Comparison of ENCODE assay signal across 10 cellular contexts in the genomic region with DNA sequence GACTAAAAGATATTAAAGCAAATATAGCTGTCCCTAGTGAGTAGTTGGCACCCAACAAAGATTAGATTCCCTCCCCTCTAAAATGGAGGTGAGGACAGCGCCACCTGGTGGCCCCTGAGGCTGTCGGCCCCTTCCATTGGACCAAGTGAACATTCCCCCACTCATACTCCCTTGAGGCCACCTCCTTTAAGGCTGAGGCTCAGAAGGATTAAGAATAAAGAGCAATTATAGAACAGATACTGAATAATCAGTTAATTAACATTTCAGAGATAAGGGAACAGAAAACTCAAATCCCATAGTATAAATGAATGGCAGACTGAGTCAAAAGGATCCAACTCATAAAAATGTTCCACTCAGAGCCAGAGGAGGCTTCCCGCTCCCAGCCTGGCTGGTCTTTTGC.
A peak's percentile ranks its signal among the peaks of the same experiment; 100 is the strongest.
DNase-seq lines count a peak whose midpoint lies in the region; ATAC-seq, FAIRE-seq and TF ChIP-seq lines count a peak whose summit lies in the region.
"Had no signal": no experiment of that assay in that cellular context is flagged by ENCODE, and none has a peak within 500 bp of the region (broad histone marks: within the 10 kb centered on the region; RNA-seq: fewer than 3 reads in every experiment).

No MANE protein-coding gene starts in this region.

- no peaks in the 10 kb centered on the region for H3K4me1 ChIP-seq in astrocyte (ENCODE audit: insufficient read depth, low read length)
- no peaks in the 10 kb centered on the region for H3K4me1 ChIP-seq in neural progenitor cell
- H3K4me1 ChIP-seq in prostate gland (replicated peaks), result no peaks in the 10 kb centered on the region
- H3K4me1 ChIP-seq: parathyroid adenoma had no signal

- H3K36me3 Mint-ChIP-seq in astrocyte (ENCODE audit: low read depth, unreplicated experiment), result no peaks in the 10 kb centered on the region
- H3K36me3 Mint-ChIP-seq in neural progenitor cell, result no peaks in the 10 kb centered on the region
- H3K36me3 Mint-ChIP-seq: CD4-positive, CD25-positive, alpha-beta regulatory T cell had no signal

- no peak for FAIRE-seq in astrocyte (lab: Jason Lieb, UNC)

- H3F3A ChIP-seq in neural progenitor cell (ENCODE audit: low read depth), result no peaks in the 10 kb centered on the region

- no peak overlapping the region for H3K27ac ChIP-seq in astrocyte (ENCODE audit: low read depth, low read length)
- no peak overlapping the region for H3K27ac ChIP-seq in neural progenitor cell
- H3K27ac ChIP-seq in prostate gland, result no peak overlapping the region
- H3K27ac ChIP-seq: parathyroid adenoma had no signal

- 31% methylated on average over 3 of the region's 3 CpGs for WGBS in prostate gland

- H3K27ac Mint-ChIP-seq in astrocyte (ENCODE audit: unreplicated experiment) (no peak overlapping the region), neural progenitor cell (no peak overlapping the region)
- H3K27ac Mint-ChIP-seq: CD4-positive, CD25-positive, alpha-beta regulatory T cell had no signal

- peak; percentile 45 for ATAC-seq in GM21529 (IDR thresholded peaks at IDR 0.05; ENCODE audit: unreplicated experiment)
- no peak for ATAC-seq in HG03095 (IDR thresholded peaks at IDR 0.05; ENCODE audit: unreplicated experiment)

- no peak overlapping the region for H3K4me3 Mint-ChIP-seq in astrocyte (ENCODE audit: unreplicated experiment)
- no peak overlapping the region for H3K4me3 Mint-ChIP-seq in neural progenitor cell
- H3K4me3 Mint-ChIP-seq: CD4-positive, CD25-positive, alpha-beta regulatory T cell had no signal

- no peaks in the 10 kb centered on the region for H3K27me3 Mint-ChIP-seq in astrocyte (ENCODE audit: low read depth, unreplicated experiment)
- H3K27me3 Mint-ChIP-seq in neural progenitor cell (ENCODE audit: insufficient read depth, low read depth), result peaks cover 5% of the 10 kb centered on the region
- H3K27me3 Mint-ChIP-seq: CD4-positive, CD25-positive, alpha-beta regulatory T cell had no signal

- peak; percentile 3 for DNase-seq in NCI-H2227 (lab: John Stamatoyannopoulos, UW; ENCODE audit: unreplicated experiment)
- no peak for DNase-seq in NCI-H2227 treated with DMSO at 0.1 percent for 48 hours (lab: John Stamatoyannopoulos, UW)
- DNase-seq in NB4 (ENCODE audit: low read depth), result peak; percentile 68
- no peak for DNase-seq in astrocyte (ENCODE audit: low read depth)
- DNase-seq in neural progenitor cell (ENCODE audit: low spot score), result peak; percentile 67
- no peak for DNase-seq in prostate gland (ENCODE audit: low spot score)

- no peak for TF ChIP-seq POLR2A in NB4 (IDR thresholded peaks at IDR 0.05; ENCODE audit: extremely low read depth, insufficient read length)
- TF ChIP-seq POLR2A in prostate gland (IDR thresholded peaks at IDR 0.05), result no peak

- no peak overlapping the region for H2AFZ ChIP-seq in astrocyte (ENCODE audit: low read depth, low read length)
- H2AFZ ChIP-seq in neural progenitor cell (replicated peaks), result no peak overlapping the region
- H2AFZ ChIP-seq: parathyroid adenoma had no signal

- H3K4me1 Mint-ChIP-seq in astrocyte (ENCODE audit: low read depth, unreplicated experiment), result peaks cover 4% of the 10 kb centered on the region
- H3K4me1 Mint-ChIP-seq in neural progenitor cell, result no peaks in the 10 kb centered on the region
- H3K4me1 Mint-ChIP-seq: CD4-positive, CD25-positive, alpha-beta regulatory T cell had no signal

- H3K36me3 ChIP-seq in astrocyte (ENCODE audit: insufficient read depth, low read length), result no peaks in the 10 kb centered on the region
- H3K36me3 ChIP-seq in neural progenitor cell, result no peaks in the 10 kb centered on the region
- no peaks in the 10 kb centered on the region for H3K36me3 ChIP-seq in prostate gland

- H3K4me2 ChIP-seq in astrocyte (ENCODE audit: low read length) (no peak overlapping the region), neural progenitor cell (no peak overlapping the region)

- TF ChIP-seq CTCF in NB4 (IDR thresholded peaks at IDR 0.05; ENCODE audit: low read depth, low read length) (peak; percentile 94), astrocyte (IDR thresholded peaks at IDR 0.05; ENCODE audit: insufficient read depth, low read depth, low read length) (peak; percentile 46), neural progenitor cell (IDR thresholded peaks at IDR 0.05) (peak; percentile 96), prostate gland (IDR thresholded peaks at IDR 0.05) (peak in 2 of 4 experiments; percentile 13 to 50)

- H3K9ac ChIP-seq in astrocyte (ENCODE audit: low read length) (no peak overlapping the region), neural progenitor cell (no peak overlapping the region)
- H3K9ac ChIP-seq: parathyroid adenoma had no signal

- H3K9me3 Mint-ChIP-seq in astrocyte (ENCODE audit: unreplicated experiment) (peaks cover 2% of the 10 kb centered on the region), neural progenitor cell (no peaks in the 10 kb centered on the region)

- H3K4me3 ChIP-seq in NB4 (ENCODE audit: low read depth, low read length), result no peak overlapping the region
- H3K4me3 ChIP-seq in astrocyte (ENCODE audit: insufficient read depth, low read depth, low read length), result no peak overlapping the region
- H3K4me3 ChIP-seq in neural progenitor cell, result no peak overlapping the region
- no peak overlapping the region for H3K4me3 ChIP-seq in prostate gland

- H4K20me1 ChIP-seq in astrocyte (ENCODE audit: insufficient read depth, low read length) (no peaks in the 10 kb centered on the region), neural progenitor cell (ENCODE audit: low read depth) (no peaks in the 10 kb centered on the region)

- intact Hi-C loops in prostate gland (cut with DNase I), result no loop called here

- H3K9me3 ChIP-seq in astrocyte (ENCODE audit: insufficient read depth, low read depth, low read length) (no peaks in the 10 kb centered on the region), neural progenitor cell (ENCODE audit: low read depth) (no peaks in the 10 kb centered on the region), prostate gland (no peaks in the 10 kb centered on the region)

- no peaks in the 10 kb centered on the region for H3K27me3 ChIP-seq in astrocyte (ENCODE audit: insufficient read depth, low read length)
- no peaks in the 10 kb centered on the region for H3K27me3 ChIP-seq in neural progenitor cell
- no peaks in the 10 kb centered on the region for H3K27me3 ChIP-seq in prostate gland (replicated peaks; ENCODE audit: insufficient read depth)

- H3K79me2 ChIP-seq in astrocyte (ENCODE audit: insufficient read depth, low read length), result no peaks in the 10 kb centered on the region
- no peaks in the 10 kb centered on the region for H3K79me2 ChIP-seq in neural progenitor cell (ENCODE audit: low read depth)
- H3K79me2 ChIP-seq: parathyroid adenoma had no signal

Comparison
In these comparisons a context has a peak if more than half of its experiments do, and no peak if none do; other contexts are left out.
1. DNase-seq: peak in NCI-H2227 (single experiment), NB4 (single experiment) and neural progenitor cell (single experiment); none in NCI-H2227 treated with DMSO at 0.1 percent for 48 hours (single experiment), astrocyte (single experiment) and prostate gland (single experiment).